Comparison of ENCODE assay signal across 8 cellular contexts in genomic region chr10:6202098-6202683, GRCh38. TPM values are rescaled to one million over a fixed set of nuclear protein-coding genes. Genes with fewer than 3 reads are reported as not detected.
DNase-seq lines count a peak whose midpoint lies in the region; ATAC-seq, FAIRE-seq and TF ChIP-seq lines count a peak whose summit lies in the region.

No MANE protein-coding gene starts in this region.

- peaks cover 23% of the 10 kb centered on the region for H3K4me1 Mint-ChIP-seq in HFFc6 (ENCODE audit: low read depth)
- H3K4me1 Mint-ChIP-seq in stimulated activated naive CD8-positive, alpha-beta T cell treated with anti-CD3 and anti-CD28 coated beads, Interleukin-15, Interleukin-2, amounts not matched to agents 100 ng/mL and 50 ng/mL, for 24 hours (ENCODE audit: low read depth) = peaks cover 46% of the 10 kb centered on the region

- no peak for ATAC-seq in activated naive CD4-positive, alpha-beta T cell treated with anti-CD3 and anti-CD28 coated beads, Interleukin-2, amount 50 U/mL, for 72 hours
- ATAC-seq in HG02884 (IDR thresholded peaks at IDR 0.05; ENCODE audit: unreplicated experiment) = no peak

- peaks cover 6% of the 10 kb centered on the region for H3K27me3 ChIP-seq in keratinocyte (ENCODE audit: control insufficient read depth, extremely low read depth, insufficient read depth, low read length)

- no peaks in the 10 kb centered on the region for H3K36me3 Mint-ChIP-seq in HFFc6 (ENCODE audit: low read depth)
- peaks cover 8 to 18% of the 10 kb centered on the region in 2 donors for H3K36me3 Mint-ChIP-seq in activated naive CD4-positive, alpha-beta T cell treated with anti-CD3 and anti-CD28 coated beads, Interleukin-2, amount 50 U/mL, for 72 hours
- peaks cover 8% of the 10 kb centered on the region for H3K36me3 Mint-ChIP-seq in stimulated activated naive CD8-positive, alpha-beta T cell treated with anti-CD3 and anti-CD28 coated beads, Interleukin-15, Interleukin-2, amounts not matched to agents 100 ng/mL and 50 ng/mL, for 24 hours (ENCODE audit: low read depth)

- H3K9me3 Mint-ChIP-seq in HFFc6 = no peaks in the 10 kb centered on the region
- no peaks in the 10 kb centered on the region for H3K9me3 Mint-ChIP-seq in activated naive CD4-positive, alpha-beta T cell treated with anti-CD3 and anti-CD28 coated beads, Interleukin-2, amount 50 U/mL, for 72 hours
- H3K9me3 Mint-ChIP-seq in stimulated activated naive CD8-positive, alpha-beta T cell treated with anti-CD3 and anti-CD28 coated beads, Interleukin-15, Interleukin-2, amounts not matched to agents 100 ng/mL and 50 ng/mL, for 24 hours = no peaks in the 10 kb centered on the region

- peak overlapping the region; percentile 89 for H3K4me3 Mint-ChIP-seq in HFFc6
- H3K4me3 Mint-ChIP-seq in stimulated activated naive CD8-positive, alpha-beta T cell treated with anti-CD3 and anti-CD28 coated beads, Interleukin-15, Interleukin-2, amounts not matched to agents 100 ng/mL and 50 ng/mL, for 24 hours = peak overlapping the region; percentile 86

- H3K9ac ChIP-seq in keratinocyte (ENCODE audit: control insufficient read depth, extremely low read depth, insufficient read depth, low read length) = peak overlapping the region; percentile 61

- H3K4me3 ChIP-seq in AG09309 (ENCODE audit: control insufficient read depth, low read depth, low read length) (peak overlapping the region; percentile 48), keratinocyte (ENCODE audit: control insufficient read depth in 2 of 3, extremely low read depth in 1 of 3, insufficient read depth in 2 of 3, low read depth in 1 of 3, low read length in 3 of 3) (peak overlapping the region; percentile 16 to 64 (median 57))

- TF ChIP-seq CTCF in AG09309 (IDR thresholded peaks at IDR 0.05; ENCODE audit: control insufficient read depth, insufficient read depth, low read depth, low read length, missing control alignments) (no peak), HFFc6 (IDR thresholded peaks at IDR 0.05) (no peak), keratinocyte (optimal IDR thresholded peaks at IDR 0.05 in 1 of 3, IDR thresholded peaks at IDR 0.05 in 1 of 3, conservative IDR thresholded peaks at IDR 0.05 in 1 of 3; ENCODE audit: extremely low read depth in 1 of 3, insufficient read depth in 2 of 3, low read length in 3 of 3) (no peak)

- H2AFZ ChIP-seq in keratinocyte (ENCODE audit: control insufficient read depth, low read length) = peak overlapping the region; percentile 75

- H3K27ac ChIP-seq in keratinocyte (ENCODE audit: control insufficient read depth, insufficient read depth, low read length) = no peak overlapping the region

- H3K27ac Mint-ChIP-seq in HFFc6 = no peak overlapping the region
- H3K27ac Mint-ChIP-seq in activated naive CD4-positive, alpha-beta T cell treated with anti-CD3 and anti-CD28 coated beads, Interleukin-2, amount 50 U/mL, for 72 hours = peak overlapping the region; percentile 85 to 93
- H3K27ac Mint-ChIP-seq in stimulated activated naive CD8-positive, alpha-beta T cell treated with anti-CD3 and anti-CD28 coated beads, Interleukin-15, Interleukin-2, amounts not matched to agents 100 ng/mL and 50 ng/mL, for 24 hours = peak overlapping the region; percentile 98

- DNase-seq in AG09309 (ENCODE audit: low read depth) (no peak), HFFc6 (no peak), keratinocyte (ENCODE audit: low read depth, low spot score) (no peak), D341Med (ENCODE audit: low spot score) (no peak), mucosa of gallbladder (ENCODE audit: low spot score) (no peak)
- DNase-seq in activated naive CD4-positive, alpha-beta T cell treated with anti-CD3 and anti-CD28 coated beads, Interleukin-2, amount 50 U/mL, for 72 hours (ENCODE audit: low spot score in 2 of 2) = peak in 1 of 2 donors; percentile 46

- FAIRE-seq in keratinocyte (lab: Jason Lieb, UNC) = no peak

- H3K4me2 ChIP-seq in keratinocyte (ENCODE audit: control insufficient read depth, extremely low read depth, insufficient read depth, low read depth, low read length) = peak overlapping the region; percentile 86

- no peaks in the 10 kb centered on the region for H3K9me1 ChIP-seq in keratinocyte (ENCODE audit: control insufficient read depth, extremely low read depth, insufficient read depth, low read length)

- no peaks in the 10 kb centered on the region for H3K9me3 ChIP-seq in keratinocyte (ENCODE audit: control insufficient read depth, low read depth, low read length)

- dilution Hi-C loops in keratinocyte (cut with MboI; ENCODE audit: extremely low pct_ligation_motif_present, low sequenced_read_pairs) = no loop called here

- H3K79me2 ChIP-seq in keratinocyte (ENCODE audit: control insufficient read depth, insufficient read depth, low read length) = peaks cover 10% of the 10 kb centered on the region

- H3K27me3 Mint-ChIP-seq in HFFc6 (ENCODE audit: insufficient read depth) = no peaks in the 10 kb centered on the region
- no peaks in the 10 kb centered on the region for H3K27me3 Mint-ChIP-seq in stimulated activated naive CD8-positive, alpha-beta T cell treated with anti-CD3 and anti-CD28 coated beads, Interleukin-15, Interleukin-2, amounts not matched to agents 100 ng/mL and 50 ng/mL, for 24 hours

- no peaks in the 10 kb centered on the region for H3K36me3 ChIP-seq in keratinocyte (ENCODE audit: control insufficient read depth in 2 of 2, extremely low read depth in 1 of 2, insufficient read depth in 2 of 2, low read length in 2 of 2)

- peaks cover 21% of the 10 kb centered on the region for H3K4me1 ChIP-seq in keratinocyte (ENCODE audit: control insufficient read depth, extremely low read depth, insufficient read depth, low read length)

- H4K20me1 ChIP-seq in keratinocyte (ENCODE audit: control insufficient read depth, extremely low read depth, insufficient read depth, low read length) = no peaks in the 10 kb centered on the region

RNA-seq across cellular contexts. Expression of gene PFKFB3, which starts 0.5 kb away (rescaled TPM):
- 10 to 100 TPM; 25.4 to 34.6 (median 28.7) TPM for total RNA-seq in HFFc6 (2021; fragmentation: NEBNext Ultra II Directional; extraction: Animal tissue kit (Norgen Biotek cat#: 25700))
- total RNA-seq in activated naive CD4-positive, alpha-beta T cell treated with anti-CD3 and anti-CD28 coated beads, Interleukin-2, amount 50 U/mL, for 72 hours = 100 to 1,000 TPM in 1 of 2 donors, 10 to 100 TPM in 1; 77.0 to 181 TPM
- polyA plus RNA-seq in keratinocyte = 14.0 to 21.3 TPM (median 18.6 TPM) in 3 replicates
- polyA plus RNA-seq in keratinocyte (2011; ENCODE audit: low read depth) = 9.7 TPM
- 10.1 and 12.3 TPM in 2 replicates for polyA plus RNA-seq in keratinocyte (2011; cell fraction: cytosol; rRNA removed)
- polyA plus RNA-seq in keratinocyte (2011; cell fraction: nucleus; rRNA removed) = 38.8 and 41.3 TPM in 2 replicates
- 20.0 and 30.1 TPM in 2 replicates for polyA plus RNA-seq in keratinocyte (2012; ENCODE audit: low replicate concordance)
- 14.3 to 51.9 TPM (median 22.7 TPM) in 3 replicates for polyA minus RNA-seq in keratinocyte
- 11.9 TPM for polyA minus RNA-seq in keratinocyte (2011; cell fraction: cytosol; rRNA and poly(A)+ RNA removed)
- 21.3 and 28.9 TPM in 2 replicates for polyA minus RNA-seq in keratinocyte (2011; cell fraction: nucleus; rRNA and poly(A)+ RNA removed)
- 100 TPM for total RNA-seq in mucosa of gallbladder
